ENCODE assay signal across 1 cellular context in the genomic region with DNA sequence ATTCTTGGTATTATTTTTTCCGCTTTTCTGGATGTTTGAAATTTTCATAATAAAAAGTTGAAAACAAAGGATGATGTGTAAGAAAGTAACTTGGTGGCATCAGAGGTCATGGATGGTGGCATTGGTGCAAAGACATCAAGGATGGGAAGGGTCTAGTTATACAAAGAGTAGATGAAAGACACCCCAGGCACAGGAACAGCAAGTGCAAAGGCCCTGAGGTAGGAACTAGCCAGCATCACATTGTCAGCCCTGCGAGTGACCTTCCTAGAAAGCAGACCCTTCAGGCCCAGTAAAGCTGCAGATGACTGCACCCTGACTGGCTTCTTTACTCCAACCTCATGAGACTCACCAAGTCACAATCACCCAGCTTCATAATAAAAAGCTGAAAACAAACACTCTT. TPM values are rescaled to one million over a fixed set of nuclear protein-coding genes. Genes with fewer than 3 reads are reported as not detected.
"Had no signal": no experiment of that assay in that cellular context is flagged by ENCODE, and none has a peak within 500 bp of the region (broad histone marks: within the 10 kb centered on the region; RNA-seq: fewer than 3 reads in every experiment).

No MANE protein-coding gene starts in this region.

RNA-seq across cellular contexts. Expression of gene CD177, which starts 17.0 kb away (rescaled TPM):
- total RNA-seq: GM12878 had no signal
- polyA plus RNA-seq: GM12878 had no signal
